In the genomic region with DNA sequence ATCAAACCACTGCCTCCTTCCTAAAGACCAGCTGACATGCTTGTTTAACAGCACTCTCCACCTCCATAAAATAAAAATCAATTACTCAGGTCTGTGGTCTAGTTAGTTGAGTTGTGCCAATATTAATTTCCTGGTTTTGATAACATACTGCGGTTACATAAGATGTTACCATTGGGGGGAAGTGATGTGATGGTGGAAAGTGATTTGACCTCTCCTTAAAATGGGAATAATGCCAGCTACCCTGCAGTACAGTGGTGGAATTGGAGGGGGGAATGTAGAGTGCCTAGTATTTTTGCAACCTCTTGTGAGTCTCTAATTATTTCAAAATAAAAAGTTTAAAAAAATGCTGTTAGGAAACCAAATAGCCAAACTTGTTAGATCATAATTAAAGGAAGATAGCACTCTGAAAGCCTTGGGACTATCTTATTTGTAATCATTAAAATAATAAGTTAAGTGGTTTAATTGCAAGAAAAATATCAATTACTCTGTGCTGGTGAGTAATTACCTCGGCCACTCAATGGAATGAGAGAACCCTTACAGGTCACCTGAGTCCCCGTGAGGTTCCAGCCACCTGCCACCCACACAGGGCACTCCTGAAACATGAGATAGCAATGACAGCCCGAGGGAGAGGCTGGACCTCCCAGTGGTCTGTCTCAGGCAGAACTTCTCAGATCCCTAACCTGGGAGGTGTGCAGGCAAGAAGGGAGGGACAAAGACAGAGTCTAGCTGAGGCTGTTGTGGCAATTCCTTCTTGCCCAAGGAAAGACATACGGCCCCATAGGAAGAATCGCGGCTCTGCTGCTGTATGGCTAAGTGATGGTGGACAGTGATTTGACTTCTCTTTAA, we compare ENCODE assay signal across 14 cellular contexts.
A peak's percentile ranks its signal among the peaks of the same experiment; 100 is the strongest.
DNase-seq lines count a peak whose midpoint lies in the region; ATAC-seq and TF ChIP-seq lines count a peak whose summit lies in the region.
"Had no signal": no experiment of that assay in that cellular context is flagged by ENCODE, and none has a peak within 500 bp of the region (broad histone marks: within the 10 kb centered on the region; RNA-seq: fewer than 3 reads in every experiment).

No MANE protein-coding gene starts in this region.

- no peaks in the 10 kb centered on the region for H3K36me3 Mint-ChIP-seq in T-cell

- H3K4me3 ChIP-seq in AG04450 (ENCODE audit: low read depth, low read length), result no peak overlapping the region
- H3K4me3 ChIP-seq: ovary had no signal

- no peak for ATAC-seq in T-cell (replicated peaks in 1 of 4)
- no peak for ATAC-seq in GM21515 (IDR thresholded peaks at IDR 0.05; ENCODE audit: unreplicated experiment)
- no peak for ATAC-seq in GM19328 (IDR thresholded peaks at IDR 0.05; ENCODE audit: unreplicated experiment)
- no peak for ATAC-seq in stimulated activated naive CD8-positive, alpha-beta T cell treated with anti-CD3 and anti-CD28 coated beads, Interleukin-15, amount 100 ng/mL, for 72 hours
- ATAC-seq: stimulated activated naive B cell treated with anti-CD40 and anti-IgM and Interleukin-4, amounts not matched to agents 10 μg/mL and 1 μg/mL and 100 μg/mL, for 72 hours had no signal

- H3K4me3 Mint-ChIP-seq in T-cell, result no peak overlapping the region
- H3K4me3 Mint-ChIP-seq in stimulated activated naive CD8-positive, alpha-beta T cell treated with anti-CD3 and anti-CD28 coated beads, Interleukin-15, amount 100 ng/mL, for 72 hours, result no peak overlapping the region
- H3K4me3 Mint-ChIP-seq: endodermal cell; stimulated activated naive B cell treated with anti-CD40 and anti-IgM and Interleukin-4, amounts not matched to agents 10 μg/mL and 1 μg/mL and 100 μg/mL, for 72 hours had no signal

- POLR2A ChIA-PET in AG04450 (lab: Yijun Ruan, JAX), result no interaction called here
- POLR2A ChIA-PET in T-cell (lab: Charles Lee), result no interaction called here

- no peaks in the 10 kb centered on the region for H3K9me3 Mint-ChIP-seq in T-cell
- H3K9me3 Mint-ChIP-seq in stimulated activated naive CD8-positive, alpha-beta T cell treated with anti-CD3 and anti-CD28 coated beads, Interleukin-15, amount 100 ng/mL, for 72 hours, result peaks cover 0 to 5% of the 10 kb centered on the region in 2 donors
- H3K9me3 Mint-ChIP-seq: endodermal cell had no signal

- peak; percentile 3; the same call in 1 of the 2 replicates for TF ChIP-seq CTCF in AG04450 (IDR thresholded peaks at IDR 0.05; ENCODE audit: low read depth, low read length)

- H3K27ac Mint-ChIP-seq in T-cell, result peak overlapping the region in 1 of 2 donors; percentile 58
- no peak overlapping the region for H3K27ac Mint-ChIP-seq in stimulated activated naive CD8-positive, alpha-beta T cell treated with anti-CD3 and anti-CD28 coated beads, Interleukin-15, amount 100 ng/mL, for 72 hours
- H3K27ac Mint-ChIP-seq: endodermal cell; stimulated activated naive B cell treated with anti-CD40 and anti-IgM and Interleukin-4, amounts not matched to agents 10 μg/mL and 1 μg/mL and 100 μg/mL, for 72 hours had no signal

- no peaks in the 10 kb centered on the region for H3K27me3 Mint-ChIP-seq in T-cell
- H3K27me3 Mint-ChIP-seq in stimulated activated naive CD8-positive, alpha-beta T cell treated with anti-CD3 and anti-CD28 coated beads, Interleukin-15, amount 100 ng/mL, for 72 hours, result no peaks in the 10 kb centered on the region

- peaks cover 66 to 77% (median 76%) of the 10 kb centered on the region in 3 donors for H3K4me1 Mint-ChIP-seq in T-cell
- peaks cover 71% of the 10 kb centered on the region for H3K4me1 Mint-ChIP-seq in stimulated activated naive CD8-positive, alpha-beta T cell treated with anti-CD3 and anti-CD28 coated beads, Interleukin-15, amount 100 ng/mL, for 72 hours

- H3K27ac ChIP-seq in AG04450 (ENCODE audit: low read depth, low read length), result no peak overlapping the region
- H3K27ac ChIP-seq: ovary had no signal

- CTCF ChIA-PET in AG04450 (lab: Charles Lee) (interaction anchor here (0.8 kb wide), 1 partner anchor 9 kb away, joined by 3 read pairs; no protein-coding TSS in a partner anchor), T-cell (lab: Charles Lee) (interaction anchor here in 1 of 2 donors (0.6 kb wide), 1 partner anchor 87 kb away, joined by 5 read pairs; no protein-coding TSS in a partner anchor)

- no peaks in the 10 kb centered on the region; the same call in 1 of the 2 replicates for H3K9me3 ChIP-seq in AG04450 (ENCODE audit: control insufficient read depth, insufficient read depth, low read length)
- H3K9me3 ChIP-seq: ovary had no signal

- H3K27me3 ChIP-seq in AG04450 (ENCODE audit: control insufficient read depth, insufficient read depth, low read length), result no peaks in the 10 kb centered on the region
- H3K27me3 ChIP-seq: ovary had no signal

- DNase-seq in AG04450 (ENCODE audit: low read depth, low spot score) (no peak), H4 (ENCODE audit: low spot score) (peak; percentile 25), NCI-H748 treated with DMSO at 0.1 percent for 48 hours (lab: John Stamatoyannopoulos, UW) (peak; percentile 71), iPS-NIHi11 (ENCODE audit: low spot score) (peak; percentile 43), T-cell (no peak)
- no peak for DNase-seq in stimulated activated naive CD8-positive, alpha-beta T cell treated with anti-CD3 and anti-CD28 coated beads, Interleukin-15, amount 100 ng/mL, for 72 hours
- DNase-seq: aorta; C1 segment of cervical spinal cord; endodermal cell; NCI-H446 treated with DMSO at 0.1 percent for 48 hours; ovary; stimulated activated naive B cell treated with anti-CD40 and anti-IgM and Interleukin-4, amounts not matched to agents 10 μg/mL and 1 μg/mL and 100 μg/mL, for 72 hours had no signal

Comparison
In these comparisons a context has a peak if more than half of its experiments do, and no peak if none do; other contexts are left out.
1. DNase-seq: peak in H4 (single experiment), NCI-H748 treated with DMSO at 0.1 percent for 48 hours (single experiment) and iPS-NIHi11 (single experiment); none in AG04450 (single experiment), T-cell (0 of 34) and stimulated activated naive CD8-positive, alpha-beta T cell treated with anti-CD3 and anti-CD28 coated beads, Interleukin-15, amount 100 ng/mL, for 72 hours (0 of 2).